ENCODE assay signal across 10 cellular contexts in genomic region chrX:77597090-77597489, GRCh38.
DNase-seq lines count a peak whose midpoint lies in the region; ATAC-seq, FAIRE-seq and TF ChIP-seq lines count a peak whose summit lies in the region.
"Had no signal": no experiment of that assay in that cellular context is flagged by ENCODE, and none has a peak within 500 bp of the region (broad histone marks: within the 10 kb centered on the region; RNA-seq: fewer than 3 reads in every experiment).

No MANE protein-coding gene starts in this region.

- H3F3A ChIP-seq in MM.1S (ENCODE audit: insufficient read depth, low read length): no peaks in the 10 kb centered on the region

- H3K4me1 ChIP-seq in MM.1S (ENCODE audit: low read length): peaks cover 10% of the 10 kb centered on the region; the same call in 1 of the 2 replicates

- H3K27ac ChIP-seq in MM.1S (ENCODE audit: low read length): no peak overlapping the region

- no peak overlapping the region for H3K4me3 Mint-ChIP-seq in natural killer cell

- no peak overlapping the region for H2AFZ ChIP-seq in MM.1S (ENCODE audit: low read length)

- H3K27me3 ChIP-seq in MM.1S (replicated peaks; ENCODE audit: insufficient read depth, low read length): no peaks in the 10 kb centered on the region

- H3K9me2 ChIP-seq in MM.1S (replicated peaks; ENCODE audit: insufficient read depth, low read length): no peaks in the 10 kb centered on the region

- no peaks in the 10 kb centered on the region for H3K27me3 Mint-ChIP-seq in natural killer cell (ENCODE audit: low read depth in 2 of 2)

- no peaks in the 10 kb centered on the region for H3K9me3 Mint-ChIP-seq in natural killer cell

- FAIRE-seq in D721Med (lab: Jason Lieb, UNC) (no peak), colon (lab: Jason Lieb, UNC) (peak; percentile 89)

- no peaks in the 10 kb centered on the region for H3K36me3 Mint-ChIP-seq in natural killer cell

- DNase-seq in D721Med (ENCODE audit: insufficient read length, low spot score): no peak
- no peak for DNase-seq in MM.1S
- no peak for DNase-seq in natural killer cell
- DNase-seq in stimulated activated CD4-positive, alpha-beta T cell treated with anti-CD3 and anti-CD28 coated beads, Interleukin-2, amount 100 ng/mL, for 24 hours: no peak
- DNase-seq: activated CD4-positive, alpha-beta T cell treated with anti-CD3 and anti-CD28 coated beads, Interleukin-2, amount 50 U/mL, for 4 hours; NCI-H446 had no signal

- peaks cover 11 to 17% of the 10 kb centered on the region in 2 donors for H3K4me1 Mint-ChIP-seq in natural killer cell

- H3K9me3 ChIP-seq in MM.1S (replicated peaks; ENCODE audit: insufficient read depth, low read length): no peaks in the 10 kb centered on the region

- H4K20me1 ChIP-seq in MM.1S (ENCODE audit: insufficient read depth, low read length): no peaks in the 10 kb centered on the region

- H3K79me2 ChIP-seq in MM.1S (ENCODE audit: low read length): no peaks in the 10 kb centered on the region

- H3K27ac Mint-ChIP-seq in natural killer cell: peak overlapping the region; percentile 68 to 74

- peak; percentile 15 for TF ChIP-seq CTCF in D721Med (IDR thresholded peaks at IDR 0.05; ENCODE audit: insufficient read depth, missing control alignments)
- TF ChIP-seq CTCF in MM.1S (IDR thresholded peaks at IDR 0.05; ENCODE audit: low read length): peak; percentile 30
- no peak for TF ChIP-seq CTCF in natural killer cell (IDR thresholded peaks at IDR 0.05)

- no peak overlapping the region for H3K4me3 ChIP-seq in MM.1S (ENCODE audit: low read length)

- intact Hi-C loops in natural killer cell (cut with micrococcal nuclease): no loop called here

- no peak for ATAC-seq in natural killer cell
- no peak for ATAC-seq in HG02571 (IDR thresholded peaks at IDR 0.05; ENCODE audit: unreplicated experiment)
- no peak for ATAC-seq in HG03196 (IDR thresholded peaks at IDR 0.05; ENCODE audit: unreplicated experiment)
- no peak for ATAC-seq in HG03139 (IDR thresholded peaks at IDR 0.05; ENCODE audit: unreplicated experiment)

- H3K9ac ChIP-seq in MM.1S (ENCODE audit: low read length): no peak overlapping the region

- no peaks in the 10 kb centered on the region for H3K36me3 ChIP-seq in MM.1S (replicated peaks; ENCODE audit: insufficient read depth, low read length)

- no peak overlapping the region for H3K4me2 ChIP-seq in MM.1S (ENCODE audit: low read depth, low read length)
